In genomic region chr15:81870385-81871106, GRCh38 we compare ENCODE assay signal across 7 cellular contexts.
DNase-seq lines count a peak whose midpoint lies in the region; FAIRE-seq and TF ChIP-seq lines count a peak whose summit lies in the region.
"Not testable (repeated sequence)": the region's sequence is repeated elsewhere in the genome, so short reads cannot be mapped to it uniquely, and the experiment has no call there.

No MANE protein-coding gene starts in this region.

- H3K27ac Mint-ChIP-seq in astrocyte (ENCODE audit: unreplicated experiment) (peak overlapping the region; percentile 21), endothelial cell (ENCODE audit: unreplicated experiment) (peak overlapping the region; percentile 61), osteocyte (ENCODE audit: unreplicated experiment) (peak overlapping the region; percentile 65)

- H3K4me3 ChIP-seq in H7 (ENCODE audit: insufficient read depth, low read depth, low read length), result peak overlapping the region; percentile 44
- not testable (repeated sequence) for H3K4me3 ChIP-seq in astrocyte (ENCODE audit: insufficient read depth, low read depth, low read length); mesendoderm (ENCODE audit: low read length)
- peak overlapping the region; percentile 33; the same call in 1 of the 2 replicates for H3K4me3 ChIP-seq in iPS DF 6.9 (ENCODE audit: low read length)

- WGBS in iPS DF 6.9 (ENCODE audit: insufficient coverage, insufficient read length), result no CpG with 5 or more reads among the region's 40 CpGs
- WGBS in mesendoderm (ENCODE audit: extremely low coverage, insufficient coverage, low lambda C conversion rate), result no CpG with 5 or more reads among the region's 40 CpGs

- H3K36me3 ChIP-seq in H7 (replicated peaks; ENCODE audit: control insufficient read depth, insufficient read depth, low read length); astrocyte (ENCODE audit: insufficient read depth, low read length); iPS DF 6.9 (ENCODE audit: control insufficient read depth, insufficient read depth, low read length); mesendoderm (ENCODE audit: control insufficient read depth, insufficient read depth, low read length): not testable (repeated sequence)

- not testable (repeated sequence) for H3K79me1 ChIP-seq in mesendoderm (ENCODE audit: low read length)

- not testable (repeated sequence) for H2BK15ac ChIP-seq in mesendoderm (replicated peaks; ENCODE audit: low read depth)

- not testable (repeated sequence) for H4K5ac ChIP-seq in mesendoderm (ENCODE audit: low read length)

- H3K4me3 Mint-ChIP-seq in astrocyte (ENCODE audit: unreplicated experiment) (peak overlapping the region; percentile 76), endothelial cell (ENCODE audit: unreplicated experiment) (peak overlapping the region; percentile 74), osteocyte (ENCODE audit: unreplicated experiment) (peak overlapping the region; percentile 72)

- not testable (repeated sequence) for H3K23ac ChIP-seq in mesendoderm (ENCODE audit: low read length)

- not testable (repeated sequence) for H3K4me2 ChIP-seq in astrocyte (ENCODE audit: low read length); mesendoderm (ENCODE audit: low read length)

- H3K4me1 ChIP-seq in astrocyte (ENCODE audit: insufficient read depth, low read length); iPS DF 6.9 (ENCODE audit: control insufficient read depth, insufficient read depth, low read length); mesendoderm (ENCODE audit: control insufficient read depth, low read depth, low read length): not testable (repeated sequence)

- not testable (repeated sequence) for FAIRE-seq in astrocyte (lab: Jason Lieb, UNC)

- H3K27me3 Mint-ChIP-seq in astrocyte (ENCODE audit: low read depth, unreplicated experiment); endothelial cell (ENCODE audit: unreplicated experiment); osteocyte (ENCODE audit: unreplicated experiment): not testable (repeated sequence)

- not testable (repeated sequence) for H3K9me3 Mint-ChIP-seq in astrocyte (ENCODE audit: unreplicated experiment); endothelial cell (ENCODE audit: unreplicated experiment); osteocyte (ENCODE audit: unreplicated experiment)

- not testable (repeated sequence) for H3K9ac ChIP-seq in astrocyte (ENCODE audit: low read length)
- H3K9ac ChIP-seq in mesendoderm (ENCODE audit: low read length), result peak overlapping the region; percentile 8

- peak overlapping the region; percentile 50 for H3K56ac ChIP-seq in mesendoderm (ENCODE audit: low read length)

- not testable (repeated sequence) for H3K27me3 ChIP-seq in H7 (ENCODE audit: control insufficient read depth, insufficient read depth, low read length); astrocyte (ENCODE audit: insufficient read depth, low read length); iPS DF 6.9 (ENCODE audit: control insufficient read depth, insufficient read depth, low read length); mesendoderm (ENCODE audit: insufficient read depth, low read length, poor library complexity)

- H2AFZ ChIP-seq in astrocyte (ENCODE audit: low read depth, low read length), result not testable (repeated sequence)

- H4K8ac ChIP-seq in mesendoderm (ENCODE audit: low read depth, low read length), result not testable (repeated sequence)

- not testable (repeated sequence) for H3K18ac ChIP-seq in mesendoderm (ENCODE audit: low read length)

- not testable (repeated sequence) for H2BK120ac ChIP-seq in mesendoderm (ENCODE audit: low read depth, low read length)

- TF ChIP-seq CTCF in astrocyte (IDR thresholded peaks at IDR 0.05; ENCODE audit: insufficient read depth, low read depth, low read length); endothelial cell (IDR thresholded peaks at IDR 0.05; ENCODE audit: unreplicated experiment); osteocyte (IDR thresholded peaks at IDR 0.05): not testable (repeated sequence)

- H3K4ac ChIP-seq in mesendoderm (ENCODE audit: low read depth, low read length), result not testable (repeated sequence)

- not testable (repeated sequence) for H3K27ac ChIP-seq in astrocyte (ENCODE audit: low read depth, low read length); iPS DF 6.9 (ENCODE audit: low read length); mesendoderm (ENCODE audit: low read depth, low read length)

- H3K79me2 ChIP-seq in astrocyte (ENCODE audit: insufficient read depth, low read length); mesendoderm (ENCODE audit: control insufficient read depth, insufficient read depth, low read length): not testable (repeated sequence)

- not testable (repeated sequence) for H3K9me3 ChIP-seq in astrocyte (ENCODE audit: insufficient read depth, low read depth, low read length); iPS DF 6.9 (ENCODE audit: control insufficient read depth, insufficient read depth, low read length)

- not testable (repeated sequence) for H3K36me3 Mint-ChIP-seq in astrocyte (ENCODE audit: low read depth, unreplicated experiment); endothelial cell (ENCODE audit: low read depth, unreplicated experiment); osteocyte (ENCODE audit: unreplicated experiment)

- H4K20me1 ChIP-seq in astrocyte (ENCODE audit: insufficient read depth, low read length), result not testable (repeated sequence)

- H2BK5ac ChIP-seq in mesendoderm (ENCODE audit: low read length), result not testable (repeated sequence)

- DNase-seq in H7; astrocyte (ENCODE audit: low read depth); endothelial cell (ENCODE audit: low spot score); iPS DF 6.9 (ENCODE audit: low read depth, low spot score); mesendoderm; osteocyte (ENCODE audit: extremely low spot score, unreplicated experiment): not testable (repeated sequence)
- DNase-seq in NCI-H748 (lab: John Stamatoyannopoulos, UW; ENCODE audit: unreplicated experiment), result peak; percentile 6

- not testable (repeated sequence) for H3K4me1 Mint-ChIP-seq in astrocyte (ENCODE audit: low read depth, unreplicated experiment); endothelial cell (ENCODE audit: unreplicated experiment); osteocyte (ENCODE audit: unreplicated experiment)

- H2AK5ac ChIP-seq in mesendoderm (ENCODE audit: low read length), result not testable (repeated sequence)
